ENCODE assay signal across 17 cellular contexts in the genomic region with DNA sequence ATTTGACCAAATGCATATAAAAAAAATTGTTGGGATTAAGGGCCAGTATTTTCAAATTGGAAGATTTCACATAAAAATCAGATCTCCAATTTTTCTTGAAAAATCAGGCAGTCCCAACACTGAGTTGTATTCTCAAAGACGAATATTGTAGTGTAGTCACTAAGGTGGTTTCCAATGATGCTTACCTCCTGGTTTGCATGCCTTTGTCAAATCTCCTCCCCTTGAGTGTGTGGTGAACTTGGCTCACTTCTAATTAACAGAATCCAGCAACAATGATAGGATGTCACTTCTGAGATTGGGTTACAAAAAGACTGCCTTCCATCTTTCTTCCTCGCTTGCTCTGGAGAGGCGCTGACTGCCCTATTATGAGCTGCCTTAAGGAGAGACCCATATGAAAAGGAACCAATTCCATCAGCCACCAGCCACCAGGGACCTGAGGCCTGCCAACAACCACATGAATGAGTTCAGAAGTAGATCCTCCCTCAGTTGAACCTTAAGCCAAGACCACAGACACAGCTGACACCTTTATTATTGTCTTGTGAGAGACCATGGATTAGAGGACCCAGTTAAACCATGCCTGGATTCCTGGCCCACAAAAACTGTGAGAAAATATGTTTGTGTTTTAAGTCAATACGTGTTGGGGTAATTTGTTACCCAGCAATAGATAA. TPM values are rescaled to one million over a fixed set of nuclear protein-coding genes. Genes with fewer than 3 reads are reported as not detected.
DNase-seq lines count a peak whose midpoint lies in the region; ATAC-seq, FAIRE-seq and TF ChIP-seq lines count a peak whose summit lies in the region.
"Had no signal": no experiment of that assay in that cellular context is flagged by ENCODE, and none has a peak within 500 bp of the region (broad histone marks: within the 10 kb centered on the region; RNA-seq: fewer than 3 reads in every experiment).

No MANE protein-coding gene starts in this region.

- BruUV-seq in endothelial cell of umbilical vein (replicated peaks; lab: Mats Ljungman, UMichigan) = no TSS peak

- H3K9me1 ChIP-seq in endothelial cell of umbilical vein (replicated peaks; ENCODE audit: control insufficient read depth, extremely low read depth, insufficient read depth, low read length) = no peaks in the 10 kb centered on the region

- dilution Hi-C loops in endothelial cell of umbilical vein (cut with MboI; ENCODE audit: extremely low pct_ligation_motif_present, low sequenced_read_pairs) = no loop called here

- H3K9ac ChIP-seq in SK-N-SH (peak overlapping the region; percentile 48; the same call in 1 of the 2 replicates), endothelial cell of umbilical vein (replicated peaks; ENCODE audit: extremely low read depth, insufficient read depth, low read length) (peak overlapping the region; percentile 50)

- H3K27ac ChIP-seq in SK-N-SH (ENCODE audit: low read depth in 2 of 2, low read length in 1 of 2) (peak overlapping the region; percentile 79 to 92; a peak in 3 of 4 replicates), ACC112 (ENCODE audit: low read depth, low read length) (peak overlapping the region; percentile 80), SJSA1 (peak overlapping the region; percentile 34; the same call in 1 of the 2 replicates), endothelial cell of umbilical vein (ENCODE audit: insufficient read depth, low read depth, low read length) (peak overlapping the region; percentile 85), RWPE1 (no peak overlapping the region)
- H3K27ac ChIP-seq: 22Rv1, tibial artery had no signal

- no peak for FAIRE-seq in endothelial cell of umbilical vein (lab: Jason Lieb, UNC)
- FAIRE-seq: colon, H1, HepG2 had no signal

- 98% methylated on average over 4 of the region's 4 CpGs for WGBS in SK-N-SH (ENCODE audit: low lambda C conversion rate)

- H3K27me3 ChIP-seq in SK-N-SH (ENCODE audit: insufficient read depth) = no peaks in the 10 kb centered on the region
- H3K27me3 ChIP-seq in ACC112 (ENCODE audit: insufficient read depth, low read length) = no peaks in the 10 kb centered on the region
- no peaks in the 10 kb centered on the region for H3K27me3 ChIP-seq in SJSA1 (replicated peaks)
- H3K27me3 ChIP-seq in endothelial cell of umbilical vein (ENCODE audit: control insufficient read depth in 2 of 2, insufficient read depth in 2 of 2, low read length in 2 of 2) = no peaks in the 10 kb centered on the region

- no peaks in the 10 kb centered on the region for H3K9me2 ChIP-seq in SK-N-SH

- CTCF ChIA-PET in SK-N-SH (lab: Yijun Ruan, JAX) (interaction anchor here (1.2 to 1.5 kb wide), 3 partner anchors 10 to 222 kb away, joined by 3 to 6 read pairs (median 4); no protein-coding TSS in a partner anchor), endothelial cell of umbilical vein (lab: Charles Lee) (interaction anchor here (0.7 to 3.7 kb wide), 9 partner anchors 12 to 366 kb away, joined by 3 to 23 read pairs (median 6); a partner anchor contains a TSS), RWPE1 (lab: Yijun Ruan, JAX) (no interaction called here)

- H3K4me2 ChIP-seq in SK-N-SH = peak overlapping the region; percentile 58; the same call in 1 of the 2 replicates
- peak overlapping the region; percentile 67 for H3K4me2 ChIP-seq in endothelial cell of umbilical vein (ENCODE audit: insufficient read depth, low read length)

- TF ChIP-seq CTCF in SK-N-SH (IDR thresholded peaks at IDR 0.05) (no peak), endothelial cell of umbilical vein (IDR thresholded peaks at IDR 0.05; ENCODE audit: extremely low read depth in 1 of 2, insufficient read depth in 1 of 2, low read depth in 1 of 2, low read length in 2 of 2) (no peak), RWPE1 (conservative IDR thresholded peaks at IDR 0.05; ENCODE audit: low read depth) (no peak)

- no peak for TF ChIP-seq POLR2A in endothelial cell of umbilical vein (IDR thresholded peaks at IDR 0.05; ENCODE audit: low read depth, low read length)

- no peaks in the 10 kb centered on the region for H3K79me2 ChIP-seq in SK-N-SH (ENCODE audit: insufficient read depth)
- H3K79me2 ChIP-seq in ACC112 (ENCODE audit: control insufficient read depth, insufficient read depth, low read length, unreplicated experiment) = no peaks in the 10 kb centered on the region
- no peaks in the 10 kb centered on the region for H3K79me2 ChIP-seq in endothelial cell of umbilical vein (ENCODE audit: control insufficient read depth, insufficient read depth, low read length)

- no peak for TF ChIP-seq EP300 in SK-N-SH (IDR thresholded peaks at IDR 0.05; ENCODE audit: borderline replicate concordance in 1 of 2, low read depth in 1 of 2, low read length in 1 of 2)

- H2AFZ ChIP-seq in SK-N-SH (ENCODE audit: low read depth) (no peak overlapping the region; the same call in 1 of the 2 replicates), ACC112 (ENCODE audit: low read length, unreplicated experiment) (no peak overlapping the region), endothelial cell of umbilical vein (ENCODE audit: low read depth, low read length) (no peak overlapping the region)

- H3K36me3 ChIP-seq in SK-N-SH (replicated peaks in 1 of 2; ENCODE audit: control insufficient read depth in 1 of 2, insufficient read depth in 2 of 2, low read length in 1 of 2) = no peaks in the 10 kb centered on the region
- no peaks in the 10 kb centered on the region for H3K36me3 ChIP-seq in ACC112 (ENCODE audit: insufficient read depth, low read length)
- no peaks in the 10 kb centered on the region for H3K36me3 ChIP-seq in SJSA1
- no peaks in the 10 kb centered on the region for H3K36me3 ChIP-seq in endothelial cell of umbilical vein (ENCODE audit: control insufficient read depth in 2 of 2, extremely low read depth in 1 of 2, insufficient read depth in 2 of 2, low read length in 2 of 2)
- H3K36me3 ChIP-seq: tibial artery had no signal

- no peaks in the 10 kb centered on the region for H3K9me3 ChIP-seq in SK-N-SH
- no peaks in the 10 kb centered on the region for H3K9me3 ChIP-seq in SJSA1 (replicated peaks)
- no peaks in the 10 kb centered on the region for H3K9me3 ChIP-seq in endothelial cell of umbilical vein (replicated peaks; ENCODE audit: control insufficient read depth, insufficient read depth, low read length)
- H3K9me3 ChIP-seq: tibial artery had no signal

- POLR2A ChIA-PET in SK-N-SH (lab: Yijun Ruan, JAX) (no interaction called here), endothelial cell of umbilical vein (lab: Charles Lee) (interaction anchor here (1.0 kb wide), 1 partner anchor 239 kb away, joined by 7 read pairs; a partner anchor contains a TSS), RWPE1 (lab: Yijun Ruan, JAX; ENCODE audit: low non-redundant PET) (no interaction called here)

- TF ChIP-seq RAD21 in SK-N-SH (IDR thresholded peaks at IDR 0.05; ENCODE audit: low read length) = no peak

- DNase-seq in SK-N-SH (no peak), SJSA1 (ENCODE audit: low read depth in 1 of 2, low spot score in 2 of 2) (no peak), endothelial cell of umbilical vein (ENCODE audit: low read depth, low spot score) (no peak), iPS-NIHi7 (ENCODE audit: extremely low spot score) (no peak), RWPE1 (ENCODE audit: low spot score) (no peak)
- DNase-seq: NCI-H69; stimulated activated CD4-positive, alpha-beta T cell treated with anti-CD3 and anti-CD28 coated beads, Interleukin-1b, Interleukin-23, amount 100 ng/mL, for 48 hours; stimulated activated naive CD4-positive, alpha-beta T cell treated with Interleukin-2 at 50 U/mL for 16 hours; tibial artery had no signal

- H3F3A ChIP-seq in SK-N-SH (replicated peaks; ENCODE audit: insufficient read depth) = peaks cover 22% of the 10 kb centered on the region

- H3K4me3 ChIP-seq in SK-N-SH (ENCODE audit: low read depth in 2 of 2, low read length in 1 of 2) = no peak overlapping the region
- H3K4me3 ChIP-seq in ACC112 (ENCODE audit: low read depth, low read length) = no peak overlapping the region
- no peak overlapping the region for H3K4me3 ChIP-seq in SJSA1
- peak overlapping the region in 1 of 3 experiments; percentile 34 for H3K4me3 ChIP-seq in endothelial cell of umbilical vein (replicated peaks in 1 of 3; ENCODE audit: insufficient read depth in 1 of 3, low read depth in 1 of 3, low read length in 3 of 3)
- H3K4me3 ChIP-seq: tibial artery had no signal

- ATAC-seq in SK-N-SH treated with all-trans-retinoic acid at 6 μM for 48 hours (no peak), GM18517 (IDR thresholded peaks at IDR 0.05; ENCODE audit: unreplicated experiment) (no peak)
- ATAC-seq: HepG2, WTC11 had no signal

- no peaks in the 10 kb centered on the region for H4K20me1 ChIP-seq in SK-N-SH (ENCODE audit: insufficient read depth)
- no peaks in the 10 kb centered on the region for H4K20me1 ChIP-seq in endothelial cell of umbilical vein (replicated peaks; ENCODE audit: control insufficient read depth, extremely low read depth, insufficient read depth, low read length)

- H3K4me1 ChIP-seq in SK-N-SH (ENCODE audit: control insufficient read depth in 1 of 2, insufficient read depth in 2 of 2, low read depth in 1 of 2, low read length in 1 of 2) (peaks cover 4 to 7% of the 10 kb centered on the region in 2 experiments; a peak in 2 of 4 replicates), ACC112 (ENCODE audit: control insufficient read depth, insufficient read depth, low read length, unreplicated experiment) (peaks cover 21% of the 10 kb centered on the region), SJSA1 (replicated peaks) (peaks cover 15% of the 10 kb centered on the region), endothelial cell of umbilical vein (ENCODE audit: control insufficient read depth, extremely low read depth, insufficient read depth, low read length) (peaks cover 57% of the 10 kb centered on the region)
- H3K4me1 ChIP-seq: tibial artery had no signal

- intact Hi-C loops in endothelial cell of umbilical vein (cut with micrococcal nuclease) = loop anchor here (10.0 kb wide), 2 partner anchors 235 to 305 kb away; a partner anchor contains a TSS

TF ChIP-seq in endothelial cell of umbilical vein, 7 proteins besides CTCF, POLR2A, EP300 and RAD21 (continues in another document):
- TF ChIP-seq MYC (IDR thresholded peaks at IDR 0.05; ENCODE audit: low read depth, low read length) = no peak
- no peak for TF ChIP-seq FOS (IDR thresholded peaks at IDR 0.05; ENCODE audit: borderline replicate concordance, insufficient read depth, low read length)
- TF ChIP-seq JUN (IDR thresholded peaks at IDR 0.05; ENCODE audit: borderline replicate concordance, insufficient read depth, insufficient read length, low read depth) = no peak

RNA-seq across cellular contexts. Expression of a gene that starts 31.2 kb away (rescaled TPM):
- 38.6 and 54.5 TPM in 2 replicates for polyA plus RNA-seq in SK-N-SH (2012; rRNA removed)
- polyA plus RNA-seq in SK-N-SH (2012; cell fraction: cytosol; rRNA removed) = 50.9 and 52.2 TPM in 2 replicates
- polyA plus RNA-seq in SK-N-SH (2012; cell fraction: nucleus; rRNA removed) = 31.5 and 41.2 TPM in 2 replicates
- total RNA-seq in SJSA1 (2014; rRNA removed; shearing (Covaris generic)) = 18.0 and 20.0 TPM in 2 replicates
- 37.6 and 45.1 TPM in 2 replicates for total RNA-seq in endothelial cell of umbilical vein
- polyA plus RNA-seq in endothelial cell of umbilical vein = 46.4 and 50.2 TPM in 2 replicates
- 42.9 and 44.5 TPM in 2 replicates for polyA plus RNA-seq in endothelial cell of umbilical vein (2011; cell fraction: cytosol; rRNA removed)
- polyA plus RNA-seq in endothelial cell of umbilical vein (2011; cell fraction: nucleus; rRNA removed) = 47.0 and 49.7 TPM in 2 replicates
- polyA plus RNA-seq in endothelial cell of umbilical vein (2012) = 35.5 and 51.3 TPM in 2 replicates
- polyA minus RNA-seq in endothelial cell of umbilical vein = 63.5 and 64.3 TPM in 2 replicates
- not detected for polyA minus RNA-seq in endothelial cell of umbilical vein (2011; cell fraction: cytosol; rRNA and poly(A)+ RNA removed)
- polyA minus RNA-seq in endothelial cell of umbilical vein (2011; cell fraction: nucleus; rRNA and poly(A)+ RNA removed) = 41.3 and 46.2 TPM in 2 replicates
